ENCODE assay signal across 1 cellular context in the genomic region with DNA sequence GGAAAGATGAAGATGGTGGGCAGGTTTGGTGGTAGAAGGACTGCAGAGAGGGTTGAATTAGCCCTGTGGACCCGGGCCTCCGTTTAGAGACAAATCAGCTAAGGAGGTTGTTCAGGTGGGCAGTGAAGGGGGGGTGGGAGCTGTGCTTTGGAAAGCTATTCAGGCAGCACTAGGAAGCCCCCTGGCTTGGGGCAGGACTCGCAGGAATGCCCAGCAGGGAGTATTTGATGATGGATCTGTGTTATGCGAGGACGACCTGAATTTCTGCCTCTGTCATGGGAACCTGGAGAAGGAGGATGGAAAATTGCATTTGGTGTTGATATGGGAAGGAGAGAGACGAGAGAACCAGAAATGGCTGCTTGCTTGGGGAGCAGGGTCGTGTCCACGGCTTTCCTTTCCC.
TF ChIP-seq lines count a peak whose summit lies in the region.

No MANE protein-coding gene starts in this region.

TF ChIP-seq in H1, 55 proteins besides CTCF, POLR2A, EP300 and RAD21:
- TF ChIP-seq ZNF274 (IDR thresholded peaks at IDR 0.05; ENCODE audit: borderline replicate concordance, extremely low read depth, low read length): no peak
- TF ChIP-seq EZH2 (IDR thresholded peaks at IDR 0.05; ENCODE audit: low read depth, low read length, severe bottlenecking): no peak
- TF ChIP-seq KDM1A (IDR thresholded peaks at IDR 0.05; ENCODE audit: borderline replicate concordance, low read length): no peak
- no peak for TF ChIP-seq JUN (IDR thresholded peaks at IDR 0.05; ENCODE audit: low read depth, low read length)
- no peak for TF ChIP-seq NRF1 (IDR thresholded peaks at IDR 0.05; ENCODE audit: low read depth, low read length)
- no peak for TF ChIP-seq CTBP2 (IDR thresholded peaks at IDR 0.05; ENCODE audit: borderline replicate concordance, insufficient read depth, insufficient read length, low read length)
- no peak for TF ChIP-seq CHD2 (IDR thresholded peaks at IDR 0.05; ENCODE audit: low read length)
- TF ChIP-seq RXRA (IDR thresholded peaks at IDR 0.05; ENCODE audit: insufficient read depth, low read depth, low read length): no peak
- no peak for TF ChIP-seq CHD7 (IDR thresholded peaks at IDR 0.05; ENCODE audit: insufficient replicate concordance, low read length)
- TF ChIP-seq RFX5 (IDR thresholded peaks at IDR 0.05; ENCODE audit: borderline replicate concordance, low read depth, low read length): no peak
- no peak for TF ChIP-seq POLR2AphosphoS5 (IDR thresholded peaks at IDR 0.05; ENCODE audit: low read depth, low read length)
- TF ChIP-seq CREB1 (IDR thresholded peaks at IDR 0.05): no peak
- no peak for TF ChIP-seq TAF7 (optimal IDR thresholded peaks at IDR 0.05; ENCODE audit: borderline replicate concordance, low read depth, low read length)
- no peak for TF ChIP-seq TEAD4 (IDR thresholded peaks at IDR 0.05; ENCODE audit: low read depth, low read length)
- no peak for TF ChIP-seq HDAC2 (IDR thresholded peaks at IDR 0.05; ENCODE audit: borderline replicate concordance in 1 of 2, low read depth in 2 of 2, low read length in 2 of 2)
- TF ChIP-seq SAP30 (IDR thresholded peaks at IDR 0.05; ENCODE audit: insufficient read depth, insufficient replicate concordance, low read length): no peak
- no peak for TF ChIP-seq CHD1 (IDR thresholded peaks at IDR 0.05; ENCODE audit: low read depth, low read length)
TF ChIP-seq in H1: peak in this region for 0.
